In the genomic region with DNA sequence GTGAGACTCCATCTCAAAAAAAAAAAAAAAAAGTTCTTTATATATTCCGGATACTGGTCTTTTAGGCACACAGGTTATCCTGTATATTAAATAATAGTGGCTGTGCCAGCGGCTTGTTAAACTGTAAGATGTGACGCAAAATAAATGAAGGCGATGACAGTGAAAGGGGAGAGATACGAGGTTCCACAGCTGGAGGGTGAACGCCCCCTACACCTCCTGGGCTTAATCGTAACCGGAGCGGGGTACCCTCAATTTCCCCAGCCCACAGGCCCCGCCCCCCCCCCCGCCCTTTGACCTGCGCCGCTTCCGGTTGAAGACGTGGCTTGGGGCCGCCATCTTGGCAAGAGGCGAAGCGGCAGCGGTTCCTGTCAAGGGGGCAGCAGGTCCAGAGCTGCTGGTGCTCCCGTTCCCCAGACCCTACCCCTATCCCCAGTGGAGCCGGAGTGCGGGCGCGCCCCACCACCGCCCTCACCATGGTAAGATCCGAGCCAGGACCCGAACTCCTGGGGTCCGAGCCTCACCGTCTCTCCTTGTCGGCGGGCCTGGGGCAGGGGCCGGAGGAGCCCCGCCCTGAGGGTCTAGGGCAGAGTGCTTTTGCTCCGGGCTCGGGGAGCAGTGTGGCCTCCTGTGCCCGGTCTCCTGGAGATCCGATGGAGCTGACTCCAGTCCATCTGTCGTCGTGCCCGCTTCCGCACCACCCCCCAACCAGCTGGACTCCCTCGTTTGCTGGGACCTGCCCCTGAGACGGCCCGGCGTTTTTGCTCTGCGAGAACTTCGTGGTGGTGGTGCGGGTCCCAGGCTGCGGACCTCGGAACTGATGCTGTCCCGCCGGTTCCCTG, we compare ENCODE assay signal across 1 cellular context.
A peak's percentile ranks its signal among the peaks of the same experiment; 100 is the strongest.
TF ChIP-seq lines count a peak whose summit lies in the region.

A gene (plus strand): TSS at position 335 of the 839 bp plus-strand sequence. CDS start 139 bp downstream, at position 474.

TF ChIP-seq in HepG2, 621 proteins besides CTCF, POLR2A, EP300 and RAD21 (continued from another document and continues in another):
- TF ChIP-seq ZBTB3 (CRISPR knock-in tag; IDR thresholded peaks at IDR 0.05; ENCODE audit: borderline replicate concordance, low read depth) (no peak), PHF8 (CRISPR knock-in tag; IDR thresholded peaks at IDR 0.05) (peak; percentile 92), PHF20 (CRISPR knock-in tag; IDR thresholded peaks at IDR 0.05) (peak; percentile 44), ZNF543 (CRISPR knock-in tag; IDR thresholded peaks at IDR 0.05) (0 out of 2 replicates have a peak, but pooled peaks have one; percentile 21), RXRA (CRISPR knock-in tag; IDR thresholded peaks at IDR 0.05) (peak; percentile 37; the same call in 1 of the 2 replicates), SMAD3 (CRISPR knock-in tag; IDR thresholded peaks at IDR 0.05) (no peak), ZBTB7A (CRISPR knock-in tag; IDR thresholded peaks at IDR 0.05) (no peak), TEAD3 (CRISPR knock-in tag; optimal IDR thresholded peaks at IDR 0.05; ENCODE audit: borderline replicate concordance) (no peak), ZNF607 (CRISPR knock-in tag; IDR thresholded peaks at IDR 0.05; ENCODE audit: borderline replicate concordance) (no peak; the same call in 1 of the 2 replicates), KLF12 (CRISPR knock-in tag; IDR thresholded peaks at IDR 0.05; ENCODE audit: borderline replicate concordance) (0 out of 2 replicates have a peak, but pooled peaks have one; percentile 22), AGO2 (optimal IDR thresholded peaks at IDR 0.05; ENCODE audit: low read depth, low read length) (peak; percentile 93), SRY (CRISPR knock-in tag; IDR thresholded peaks at IDR 0.05) (peak; percentile 71; the same call in 1 of the 2 replicates), ZNF772 (CRISPR knock-in tag; IDR thresholded peaks at IDR 0.05) (0 out of 2 replicates have a peak, but pooled peaks have one; percentile 42), ZNF790 (CRISPR knock-in tag; IDR thresholded peaks at IDR 0.05; ENCODE audit: borderline replicate concordance) (peak; percentile 58; the same call in 1 of the 2 replicates), SIN3A (IDR thresholded peaks at IDR 0.05; ENCODE audit: borderline replicate concordance, low read depth, low read length) (no peak), RXRB (CRISPR knock-in tag; IDR thresholded peaks at IDR 0.05; ENCODE audit: borderline replicate concordance) (no peak), NKX3-1 (CRISPR knock-in tag; IDR thresholded peaks at IDR 0.05) (peak; percentile 47; the same call in 1 of the 2 replicates), ZFP41 (CRISPR knock-in tag; IDR thresholded peaks at IDR 0.05; ENCODE audit: borderline replicate concordance) (no peak), EEA1 (CRISPR knock-in tag; IDR thresholded peaks at IDR 0.05; ENCODE audit: borderline replicate concordance) (peak; percentile 64; the same call in 1 of the 2 replicates), RELA (CRISPR knock-in tag; IDR thresholded peaks at IDR 0.05) (no peak), NR2F1 (CRISPR knock-in tag; IDR thresholded peaks at IDR 0.05) (peak; percentile 48 to 50; a peak in 2 of 4 replicates), ZNF614 (CRISPR knock-in tag; IDR thresholded peaks at IDR 0.05; ENCODE audit: borderline replicate concordance) (peak; percentile 16; the same call in 1 of the 2 replicates), ZNF558 (CRISPR knock-in tag; IDR thresholded peaks at IDR 0.05; ENCODE audit: borderline replicate concordance) (peak; percentile 51; the same call in 1 of the 2 replicates), AGO1 (IDR thresholded peaks at IDR 0.05; ENCODE audit: low read depth, low read length, poor library complexity, severe bottlenecking) (peak; percentile 38), RARG (CRISPR knock-in tag; IDR thresholded peaks at IDR 0.05; ENCODE audit: low read depth) (0 out of 2 replicates have a peak, but pooled peaks have one; percentile 14), MXI1 (IDR thresholded peaks at IDR 0.05; ENCODE audit: borderline replicate concordance, low read depth, low read length) (no peak; the same call in 2 of the 3 replicates), MAZ (IDR thresholded peaks at IDR 0.05; ENCODE audit: borderline replicate concordance, low read depth, low read length) (no peak), MAZ (CRISPR knock-in tag; IDR thresholded peaks at IDR 0.05; ENCODE audit: low read depth) (peak; percentile 55), HNF4G (IDR thresholded peaks at IDR 0.05; ENCODE audit: borderline replicate concordance, low read depth, low read length) (no peak; the same call in 1 of the 2 replicates), HNF4G (CRISPR knock-in tag; IDR thresholded peaks at IDR 0.05; ENCODE audit: borderline replicate concordance, low read depth) (no peak), ZNF713 (CRISPR knock-in tag; IDR thresholded peaks at IDR 0.05) (0 out of 2 replicates have a peak, but pooled peaks have one; percentile 35)
- TF ChIP-seq, protein P1, sequence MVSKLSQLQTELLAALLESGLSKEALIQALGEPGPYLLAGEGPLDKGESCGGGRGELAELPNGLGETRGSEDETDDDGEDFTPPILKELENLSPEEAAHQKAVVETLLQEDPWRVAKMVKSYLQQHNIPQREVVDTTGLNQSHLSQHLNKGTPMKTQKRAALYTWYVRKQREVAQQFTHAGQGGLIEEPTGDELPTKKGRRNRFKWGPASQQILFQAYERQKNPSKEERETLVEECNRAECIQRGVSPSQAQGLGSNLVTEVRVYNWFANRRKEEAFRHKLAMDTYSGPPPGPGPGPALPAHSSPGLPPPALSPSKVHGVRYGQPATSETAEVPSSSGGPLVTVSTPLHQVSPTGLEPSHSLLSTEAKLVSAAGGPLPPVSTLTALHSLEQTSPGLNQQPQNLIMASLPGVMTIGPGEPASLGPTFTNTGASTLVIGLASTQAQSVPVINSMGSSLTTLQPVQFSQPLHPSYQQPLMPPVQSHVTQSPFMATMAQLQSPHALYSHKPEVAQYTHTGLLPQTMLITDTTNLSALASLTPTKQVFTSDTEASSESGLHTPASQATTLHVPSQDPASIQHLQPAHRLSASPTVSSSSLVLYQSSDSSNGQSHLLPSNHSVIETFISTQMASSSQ (IDR thresholded peaks at IDR 0.05; ENCODE audit: low read depth) = no peak
- TF ChIP-seq, protein P1 (CRISPR knock-in tag; IDR thresholded peaks at IDR 0.05; ENCODE audit: borderline replicate concordance) = no peak
- TF ChIP-seq, protein P2, sequence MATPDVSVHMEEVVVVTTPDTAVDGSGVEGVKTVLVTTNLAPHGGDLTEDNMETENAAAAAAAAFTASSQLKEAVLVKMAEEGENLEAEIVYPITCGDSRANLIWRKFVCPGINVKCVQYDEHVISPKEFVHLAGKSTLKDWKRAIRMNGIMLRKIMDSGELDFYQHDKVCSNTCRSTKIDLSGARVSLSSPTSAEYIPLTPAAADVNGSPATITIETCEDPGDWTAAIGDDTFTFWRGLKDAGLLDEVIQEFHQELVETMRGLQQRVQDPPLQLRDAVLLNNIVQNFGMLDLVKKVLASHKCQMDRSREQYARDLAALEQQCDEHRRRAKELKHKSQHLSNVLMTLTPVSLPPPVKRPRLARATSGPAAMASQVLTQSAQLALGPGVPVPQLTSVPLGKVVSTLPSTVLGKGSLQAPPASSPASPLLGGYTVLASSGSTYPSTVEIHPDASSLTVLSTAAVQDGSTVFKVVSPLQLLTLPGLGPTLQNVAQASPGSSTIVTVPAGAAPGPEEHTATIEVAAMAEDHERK (CRISPR knock-in tag; IDR thresholded peaks at IDR 0.05; ENCODE audit: low read depth) = no peak
- TF ChIP-seq, protein P3, sequence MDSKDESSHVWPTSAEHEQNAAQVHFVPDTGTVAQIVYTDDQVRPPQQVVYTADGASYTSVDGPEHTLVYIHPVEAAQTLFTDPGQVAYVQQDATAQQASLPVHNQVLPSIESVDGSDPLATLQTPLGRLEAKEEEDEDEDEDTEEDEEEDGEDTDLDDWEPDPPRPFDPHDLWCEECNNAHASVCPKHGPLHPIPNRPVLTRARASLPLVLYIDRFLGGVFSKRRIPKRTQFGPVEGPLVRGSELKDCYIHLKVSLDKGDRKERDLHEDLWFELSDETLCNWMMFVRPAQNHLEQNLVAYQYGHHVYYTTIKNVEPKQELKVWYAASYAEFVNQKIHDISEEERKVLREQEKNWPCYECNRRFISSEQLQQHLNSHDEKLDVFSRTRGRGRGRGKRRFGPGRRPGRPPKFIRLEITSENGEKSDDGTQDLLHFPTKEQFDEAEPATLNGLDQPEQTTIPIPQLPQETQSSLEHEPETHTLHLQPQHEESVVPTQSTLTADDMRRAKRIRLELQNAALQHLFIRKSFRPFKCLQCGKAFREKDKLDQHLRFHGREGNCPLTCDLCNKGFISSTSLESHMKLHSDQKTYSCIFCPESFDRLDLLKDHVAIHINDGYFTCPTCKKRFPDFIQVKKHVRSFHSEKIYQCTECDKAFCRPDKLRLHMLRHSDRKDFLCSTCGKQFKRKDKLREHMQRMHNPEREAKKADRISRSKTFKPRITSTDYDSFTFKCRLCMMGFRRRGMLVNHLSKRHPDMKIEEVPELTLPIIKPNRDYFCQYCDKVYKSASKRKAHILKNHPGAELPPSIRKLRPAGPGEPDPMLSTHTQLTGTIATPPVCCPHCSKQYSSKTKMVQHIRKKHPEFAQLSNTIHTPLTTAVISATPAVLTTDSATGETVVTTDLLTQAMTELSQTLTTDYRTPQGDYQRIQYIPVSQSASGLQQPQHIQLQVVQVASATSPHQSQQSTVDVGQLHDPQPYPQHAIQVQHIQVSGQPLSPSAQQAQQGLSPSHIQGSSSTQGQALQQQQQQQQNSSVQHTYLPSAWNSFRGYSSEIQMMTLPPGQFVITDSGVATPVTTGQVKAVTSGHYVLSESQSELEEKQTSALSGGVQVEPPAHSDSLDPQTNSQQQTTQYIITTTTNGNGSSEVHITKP (CRISPR knock-in tag; IDR thresholded peaks at IDR 0.05; ENCODE audit: low read depth) = peak; percentile 70
- TF ChIP-seq, protein P4, sequence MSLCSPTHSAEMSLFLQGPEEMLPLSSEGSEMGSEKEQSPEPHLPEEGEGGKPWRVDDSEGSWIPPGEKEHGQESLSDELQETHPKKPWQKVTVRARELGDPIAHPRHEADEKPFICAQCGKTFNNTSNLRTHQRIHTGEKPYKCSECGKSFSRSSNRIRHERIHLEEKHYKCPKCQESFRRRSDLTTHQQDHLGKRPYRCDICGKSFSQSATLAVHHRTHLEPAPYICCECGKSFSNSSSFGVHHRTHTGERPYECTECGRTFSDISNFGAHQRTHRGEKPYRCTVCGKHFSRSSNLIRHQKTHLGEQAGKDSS (CRISPR knock-in tag; IDR thresholded peaks at IDR 0.05; ENCODE audit: borderline replicate concordance, low read depth) = no peak
- TF ChIP-seq, protein P5, sequence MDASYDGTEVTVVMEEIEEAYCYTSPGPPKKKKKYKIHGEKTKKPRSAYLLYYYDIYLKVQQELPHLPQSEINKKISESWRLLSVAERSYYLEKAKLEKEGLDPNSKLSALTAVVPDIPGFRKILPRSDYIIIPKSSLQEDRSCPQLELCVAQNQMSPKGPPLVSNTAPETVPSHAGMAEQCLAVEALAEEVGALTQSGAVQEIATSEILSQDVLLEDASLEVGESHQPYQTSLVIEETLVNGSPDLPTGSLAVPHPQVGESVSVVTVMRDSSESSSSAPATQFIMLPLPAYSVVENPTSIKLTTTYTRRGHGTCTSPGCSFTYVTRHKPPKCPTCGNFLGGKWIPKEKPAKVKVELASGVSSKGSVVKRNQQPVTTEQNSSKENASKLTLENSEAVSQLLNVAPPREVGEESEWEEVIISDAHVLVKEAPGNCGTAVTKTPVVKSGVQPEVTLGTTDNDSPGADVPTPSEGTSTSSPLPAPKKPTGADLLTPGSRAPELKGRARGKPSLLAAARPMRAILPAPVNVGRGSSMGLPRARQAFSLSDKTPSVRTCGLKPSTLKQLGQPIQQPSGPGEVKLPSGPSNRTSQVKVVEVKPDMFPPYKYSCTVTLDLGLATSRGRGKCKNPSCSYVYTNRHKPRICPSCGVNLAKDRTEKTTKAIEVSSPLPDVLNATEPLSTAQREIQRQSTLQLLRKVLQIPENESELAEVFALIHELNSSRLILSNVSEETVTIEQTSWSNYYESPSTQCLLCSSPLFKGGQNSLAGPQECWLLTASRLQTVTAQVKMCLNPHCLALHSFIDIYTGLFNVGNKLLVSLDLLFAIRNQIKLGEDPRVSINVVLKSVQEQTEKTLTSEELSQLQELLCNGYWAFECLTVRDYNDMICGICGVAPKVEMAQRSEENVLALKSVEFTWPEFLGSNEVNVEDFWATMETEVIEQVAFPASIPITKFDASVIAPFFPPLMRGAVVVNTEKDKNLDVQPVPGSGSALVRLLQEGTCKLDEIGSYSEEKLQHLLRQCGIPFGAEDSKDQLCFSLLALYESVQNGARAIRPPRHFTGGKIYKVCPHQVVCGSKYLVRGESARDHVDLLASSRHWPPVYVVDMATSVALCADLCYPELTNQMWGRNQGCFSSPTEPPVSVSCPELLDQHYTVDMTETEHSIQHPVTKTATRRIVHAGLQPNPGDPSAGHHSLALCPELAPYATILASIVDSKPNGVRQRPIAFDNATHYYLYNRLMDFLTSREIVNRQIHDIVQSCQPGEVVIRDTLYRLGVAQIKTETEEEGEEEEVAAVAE (CRISPR knock-in tag; IDR thresholded peaks at IDR 0.05; ENCODE audit: borderline replicate concordance) = no peak
